13 cellular contexts compared by ENCODE assay signal in genomic region chr22:39238966-39239510, GRCh38. TPM values are rescaled to one million over a fixed set of nuclear protein-coding genes. Genes with fewer than 3 reads are reported as not detected.
DNase-seq lines count a peak whose midpoint lies in the region; ATAC-seq and TF ChIP-seq lines count a peak whose summit lies in the region.
"Had no signal": no experiment of that assay in that cellular context is flagged by ENCODE, and none has a peak within 500 bp of the region (broad histone marks: within the 10 kb centered on the region; RNA-seq: fewer than 3 reads in every experiment).

No MANE protein-coding gene starts in this region.

- 42 to 56% (median 50%) methylated on average over 12 of the region's 12 CpGs for WGBS in psoas muscle, 3 donors

- H3K9me3 Mint-ChIP-seq in CD4-positive, alpha-beta T cell: no peaks in the 10 kb centered on the region
- H3K9me3 Mint-ChIP-seq: activated T-cell treated with anti-CD3 and anti-CD28 coated beads, Interleukin-2, amount 50 U/mL, for 4 hours had no signal

- H3K27me3 ChIP-seq in CD4-positive, alpha-beta T cell (ENCODE audit: control insufficient read depth, insufficient read depth, low read length): peaks cover 24% of the 10 kb centered on the region
- H3K27me3 ChIP-seq in breast epithelium (no peaks in the 10 kb centered on the region), psoas muscle (ENCODE audit: insufficient read depth in 3 of 3, low read length in 2 of 3) (no peaks in the 10 kb centered on the region)
- H3K27me3 ChIP-seq: adrenal gland had no signal

- DNase-seq in CD4-positive, alpha-beta T cell: no peak
- DNase-seq in NCI-H1417 treated with DMSO at 0.1 percent for 48 hours (lab: John Stamatoyannopoulos, UW) (peak; percentile 20), breast epithelium (ENCODE audit: low spot score in 2 of 2) (no peak), psoas muscle (no peak), glomerular visceral epithelial cell (ENCODE audit: extremely low spot score) (no peak), NCI-H2227 (lab: John Stamatoyannopoulos, UW; ENCODE audit: unreplicated experiment) (no peak)
- no peak for DNase-seq in stimulated activated naive CD4-positive, alpha-beta T cell treated with Interleukin-2 at 50 U/mL for 16 hours (lab: John Stamatoyannopoulos, UW)
- DNase-seq: activated T-cell treated with anti-CD3 and anti-CD28 coated beads, Interleukin-2, amount 50 U/mL, for 4 hours; adrenal gland; GF-D8; HCEC 1CT; NCI-H2227 treated with DMSO at 0.1 percent for 48 hours had no signal

- peak overlapping the region; percentile 90 for H3K27ac Mint-ChIP-seq in CD4-positive, alpha-beta T cell

- no peak for TF ChIP-seq POLR2A in breast epithelium (IDR thresholded peaks at IDR 0.05)

- H3K4me1 ChIP-seq in breast epithelium: peaks cover 17 to 43% of the 10 kb centered on the region in 2 donors
- H3K4me1 ChIP-seq in psoas muscle: peaks cover 83% of the 10 kb centered on the region

- peaks cover 36% of the 10 kb centered on the region for H3K27me3 Mint-ChIP-seq in CD4-positive, alpha-beta T cell

- CTCF ChIA-PET in CD4-positive, alpha-beta T cell (lab: Charles Lee): interaction anchor here (1.4 to 2.8 kb wide), 2 partner anchors 23 to 68 kb away, joined by 3 to 8 read pairs; no protein-coding TSS in a partner anchor

- H3K4me1 Mint-ChIP-seq in CD4-positive, alpha-beta T cell (ENCODE audit: low read depth): peaks cover 83% of the 10 kb centered on the region

- no peaks in the 10 kb centered on the region for H3K36me3 ChIP-seq in breast epithelium
- no peaks in the 10 kb centered on the region for H3K36me3 ChIP-seq in psoas muscle (ENCODE audit: insufficient read depth in 1 of 2, low read depth in 1 of 2)
- H3K36me3 ChIP-seq: adrenal gland had no signal

- POLR2A ChIA-PET in CD4-positive, alpha-beta T cell (lab: Charles Lee): interaction anchor here (1.0 to 8.8 kb wide), 4 partner anchors 23 to 87 kb away, joined by 4 to 96 read pairs (median 12); partner anchors contain the start of genes CBX7 and RPL3

- no peak for TF ChIP-seq CTCF in CD4-positive, alpha-beta T cell (IDR thresholded peaks at IDR 0.05)
- TF ChIP-seq CTCF in breast epithelium (IDR thresholded peaks at IDR 0.05) (no peak), psoas muscle (IDR thresholded peaks at IDR 0.05) (no peak)

- H3K4me3 ChIP-seq in breast epithelium (peak overlapping the region in 1 of 3 donors; percentile 80), psoas muscle (no peak overlapping the region)
- H3K4me3 ChIP-seq: adrenal gland had no signal

- intact Hi-C loops in CD4-positive, alpha-beta T cell (cut with DNase I, micrococcal nuclease): no loop called here
- intact Hi-C loops in breast epithelium (cut with DNase I; ENCODE audit: low total_unique reads): no loop called here
- intact Hi-C loops in psoas muscle (cut with DNase I): loop anchor here in 1 of 2 donors (5.0 kb wide), 1 partner anchor 73 kb away; no protein-coding TSS in a partner anchor

- H3K36me3 Mint-ChIP-seq in CD4-positive, alpha-beta T cell (ENCODE audit: low read depth): peaks cover 12% of the 10 kb centered on the region

- no peak overlapping the region for H3K27ac ChIP-seq in CD4-positive, alpha-beta T cell (ENCODE audit: low read depth, low read length)
- H3K27ac ChIP-seq in breast epithelium: peak overlapping the region; percentile 93 to 95
- peak overlapping the region; percentile 87 for H3K27ac ChIP-seq in psoas muscle
- H3K27ac ChIP-seq: adrenal gland had no signal

- H3K4me3 Mint-ChIP-seq in CD4-positive, alpha-beta T cell: peak overlapping the region; percentile 68

- ATAC-seq in CD4-positive, alpha-beta T cell (ENCODE audit: poor library complexity): no peak
- ATAC-seq in psoas muscle (no peak), GM21515 (IDR thresholded peaks at IDR 0.05; ENCODE audit: unreplicated experiment) (no peak)
- ATAC-seq: activated T-cell treated with anti-CD3 and anti-CD28 coated beads, Interleukin-2, amount 50 U/mL, for 4 hours had no signal

- no peaks in the 10 kb centered on the region for H3K9me3 ChIP-seq in CD4-positive, alpha-beta T cell (ENCODE audit: control insufficient read depth, low read length)
- H3K9me3 ChIP-seq in breast epithelium (no peaks in the 10 kb centered on the region), psoas muscle (no peaks in the 10 kb centered on the region)
- H3K9me3 ChIP-seq: adrenal gland had no signal

RNA-seq across cellular contexts. Expression of gene PDGFB, which starts 5.7 kb away (rescaled TPM):
- total RNA-seq in CD4-positive, alpha-beta T cell: under 1 TPM; 0.45 to 0.69 TPM
- total RNA-seq in breast epithelium: 10 to 100 TPM in 1 of 3 donors, 1 to 10 TPM in 2; 5.3 to 11.1 (median 8.5) TPM
- total RNA-seq in psoas muscle: 10 to 100 TPM in 3 of 4 donors, 1 to 10 TPM in 1; 7.5 to 16.4 (median 14.0) TPM
- polyA plus RNA-seq in psoas muscle: 10 to 100 TPM in 1 of 3 donors, 1 to 10 TPM in 2; 5.2 to 10.1 (median 5.8) TPM
